In genomic region chr17:10618202-10618635, GRCh38 we compare ENCODE assay signal across 8 cellular contexts. TPM values are rescaled to one million over a fixed set of nuclear protein-coding genes. Genes with fewer than 3 reads are reported as not detected.
DNase-seq lines count a peak whose midpoint lies in the region; ATAC-seq lines count a peak whose summit lies in the region.

No MANE protein-coding gene starts in this region.

- H3K4me3 Mint-ChIP-seq in activated naive CD8-positive, alpha-beta T cell: no peak overlapping the region

- peak; percentile 75 for DNase-seq in DMS114 treated with DMSO at 0.1 percent for 48 hours (lab: John Stamatoyannopoulos, UW; ENCODE audit: unreplicated experiment)
- DNase-seq in KBM-7: peak; percentile 73
- DNase-seq in SK-MEL-5 (ENCODE audit: low read depth, low spot score): peak; percentile 91
- DNase-seq in left cardiac atrium: peak; percentile 64
- DNase-seq in retina: peak; percentile 74
- no peak for DNase-seq in mesenteric fat pad (ENCODE audit: low spot score)

- H3K36me3 Mint-ChIP-seq in activated naive CD8-positive, alpha-beta T cell: no peaks in the 10 kb centered on the region

- intact Hi-C loops in left cardiac atrium (cut with DNase I): loop anchor here (5.0 to 10.0 kb wide), 3 partner anchors 291 to 693 kb away; no protein-coding TSS in a partner anchor

- no peaks in the 10 kb centered on the region for H3K9me3 Mint-ChIP-seq in activated naive CD8-positive, alpha-beta T cell (ENCODE audit: low read depth)

- in situ Hi-C loops in KBM-7 (cut with MboI; ENCODE audit: low pct_unique_long_range_greater_than_20kb, low sequenced_read_pairs) (loop anchor here (10.0 to 25.0 kb wide), 2 partner anchors 293 to 706 kb away; partner anchors contain the start of gene RCVRN), SK-MEL-5 (cut with HindIII; ENCODE audit: low pct_unique_long_range_greater_than_20kb, low sequenced_read_pairs) (no loop called here)

- peaks cover 3% of the 10 kb centered on the region for H3K27me3 Mint-ChIP-seq in activated naive CD8-positive, alpha-beta T cell

- peaks cover 4% of the 10 kb centered on the region for H3K4me1 Mint-ChIP-seq in activated naive CD8-positive, alpha-beta T cell (ENCODE audit: low read depth)

- ATAC-seq in GM21367 (IDR thresholded peaks at IDR 0.05; ENCODE audit: unreplicated experiment) (peak; percentile 87), left cardiac atrium (peak; percentile 89 to 91)

- peak overlapping the region; percentile 46 for H3K27ac Mint-ChIP-seq in activated naive CD8-positive, alpha-beta T cell

RNA-seq across cellular contexts. Expression of gene MYH3, which starts 38.9 kb away (rescaled TPM):
- 0.71 and 1.3 TPM in 2 replicates for total RNA-seq in SK-MEL-5 (2014; rRNA removed; shearing (Covaris generic))
- polyA plus RNA-seq in SK-MEL-5 (2015; cell fraction: cytosol; rRNA removed): 0.41 and 1.9 TPM in 2 replicates
- polyA plus RNA-seq in SK-MEL-5 (2015; cell fraction: nucleus; rRNA removed): 13.9 and 19.1 TPM in 2 replicates
- 1 to 10 TPM in 1 of 2 donors, under 1 TPM in 1; 0.53 to 1.9 TPM for total RNA-seq in left cardiac atrium
- total RNA-seq in mesenteric fat pad: 3.8 TPM
